ENCODE assay signal across 8 cellular contexts in genomic region chr17:4950075-4950756, GRCh38. TPM values are rescaled to one million over a fixed set of nuclear protein-coding genes. Genes with fewer than 3 reads are reported as not detected.
A peak's percentile ranks its signal among the peaks of the same experiment; 100 is the strongest.
DNase-seq lines count a peak whose midpoint lies in the region; ATAC-seq, FAIRE-seq and TF ChIP-seq lines count a peak whose summit lies in the region.

No MANE protein-coding gene starts in this region.

- H3K9me3 ChIP-seq in right cardiac atrium (ENCODE audit: control insufficient read depth, low read length) (no peaks in the 10 kb centered on the region), gastrocnemius medialis (no peaks in the 10 kb centered on the region)

- DNase-seq in stimulated activated CD4-positive, alpha-beta T cell treated with anti-CD3 and anti-CD28 coated beads, Interleukin-1b, Interleukin-23, amount 100 ng/mL, for 48 hours, result peak; percentile 42
- no peak for DNase-seq in stimulated activated CD4-positive, alpha-beta T cell treated with anti-CD3 and anti-CD28 coated beads, Interleukin-2, amount 100 ng/mL, for 48 hours
- DNase-seq in NCI-H1105 (lab: John Stamatoyannopoulos, UW), result peak; percentile 30
- peak in 1 of 2 donors; percentile 76 for DNase-seq in activated naive CD4-positive, alpha-beta T cell treated with anti-CD3 and anti-CD28 coated beads, Interleukin-2, amount 50 U/mL, for 72 hours (ENCODE audit: low spot score in 2 of 2)
- peak; percentile 83 to 92 (median 91) for DNase-seq in right cardiac atrium
- peak in 1 of 2 donors; percentile 71 for DNase-seq in gastrocnemius medialis
- no peak for DNase-seq in cerebellar cortex (ENCODE audit: low spot score)
- no peak for DNase-seq in RCC 7860 (ENCODE audit: low spot score)

- H3K4me3 ChIP-seq in right cardiac atrium (ENCODE audit: low read length) (peak overlapping the region; percentile 87), gastrocnemius medialis (peak overlapping the region; percentile 85 to 99 (median 96))

- TF ChIP-seq POLR2A in gastrocnemius medialis (IDR thresholded peaks at IDR 0.05), result peak; percentile 69 to 72

- peak; percentile 18 to 20 for ATAC-seq in activated naive CD4-positive, alpha-beta T cell treated with anti-CD3 and anti-CD28 coated beads, Interleukin-2, amount 50 U/mL, for 72 hours
- peak in 1 of 2 donors; percentile 60 for ATAC-seq in right cardiac atrium
- peak in 1 of 2 donors; percentile 12 for ATAC-seq in gastrocnemius medialis

- H3K27me3 ChIP-seq in right cardiac atrium (ENCODE audit: control insufficient read depth, insufficient read depth), result no peaks in the 10 kb centered on the region
- no peaks in the 10 kb centered on the region for H3K27me3 ChIP-seq in gastrocnemius medialis

- peaks cover 25 to 30% of the 10 kb centered on the region in 2 donors for H3K36me3 Mint-ChIP-seq in activated naive CD4-positive, alpha-beta T cell treated with anti-CD3 and anti-CD28 coated beads, Interleukin-2, amount 50 U/mL, for 72 hours

- no peaks in the 10 kb centered on the region for H3K9me3 Mint-ChIP-seq in activated naive CD4-positive, alpha-beta T cell treated with anti-CD3 and anti-CD28 coated beads, Interleukin-2, amount 50 U/mL, for 72 hours

- H3K36me3 ChIP-seq in gastrocnemius medialis, result peaks cover 0 to 17% of the 10 kb centered on the region in 2 donors

- H3K27ac ChIP-seq in right cardiac atrium (ENCODE audit: low read length), result peak overlapping the region; percentile 94
- H3K27ac ChIP-seq in gastrocnemius medialis, result peak overlapping the region; percentile 96 to 100 (median 98)

- H3K4me1 ChIP-seq in right cardiac atrium (ENCODE audit: control insufficient read depth, insufficient read depth, low read length) (peaks cover 4% of the 10 kb centered on the region), gastrocnemius medialis (peaks cover 60 to 65% of the 10 kb centered on the region in 2 donors)

- intact Hi-C loops in right cardiac atrium (cut with DNase I), result no loop called here
- intact Hi-C loops in gastrocnemius medialis (cut with DNase I; ENCODE audit: low total_unique reads), result loop anchor here (5.0 kb wide), 1 partner anchor 1033 kb away; the partner anchor contains the start of gene P2RX1

- no peak for FAIRE-seq in RCC 7860 (lab: Jason Lieb, UNC)

- H3K27ac Mint-ChIP-seq in activated naive CD4-positive, alpha-beta T cell treated with anti-CD3 and anti-CD28 coated beads, Interleukin-2, amount 50 U/mL, for 72 hours, result peak overlapping the region; percentile 93 to 98

- 4% methylated on average over 52 of the region's 52 CpGs for WGBS in right cardiac atrium

- in situ Hi-C loops in gastrocnemius medialis (cut with MboI; ENCODE audit: low sequenced_read_pairs in 4 of 4), result no loop called here

- no peak for TF ChIP-seq CTCF in gastrocnemius medialis (IDR thresholded peaks at IDR 0.05 in 4 of 5, conservative IDR thresholded peaks at IDR 0.05 in 1 of 5)

RNA-seq across cellular contexts. Expression of gene ENO3, which starts 0.7 kb away (rescaled TPM):
- 10 to 100 TPM; 32.1 to 47.9 TPM for total RNA-seq in activated naive CD4-positive, alpha-beta T cell treated with anti-CD3 and anti-CD28 coated beads, Interleukin-2, amount 50 U/mL, for 72 hours
- total RNA-seq in right cardiac atrium, result 100 to 1,000 TPM; 198 to 695 (median 246) TPM
- 455 TPM for polyA plus RNA-seq in right cardiac atrium
- total RNA-seq in gastrocnemius medialis, result 1,000 to 10,000 TPM; 1,434 to 5,473 (median 3,204) TPM

RNA-seq across cellular contexts. Expression of gene PFN1, which starts 1.9 kb away (rescaled TPM):
- 1,000 to 10,000 TPM; 1,929 to 1,966 TPM for total RNA-seq in activated naive CD4-positive, alpha-beta T cell treated with anti-CD3 and anti-CD28 coated beads, Interleukin-2, amount 50 U/mL, for 72 hours
- total RNA-seq in right cardiac atrium (100 to 1,000 TPM; 148 to 229 (median 201) TPM), gastrocnemius medialis (100 to 1,000 TPM; 304 to 750 (median 599) TPM)
- 180 TPM for polyA plus RNA-seq in right cardiac atrium

RNA-seq across cellular contexts. Expression of gene RNF167, which starts 10.1 kb away (rescaled TPM):
- 100 to 1,000 TPM; 188 to 241 TPM for total RNA-seq in activated naive CD4-positive, alpha-beta T cell treated with anti-CD3 and anti-CD28 coated beads, Interleukin-2, amount 50 U/mL, for 72 hours
- 100 to 1,000 TPM in 1 of 4 donors, 10 to 100 TPM in 3; 76.6 to 108 (median 87.5) TPM for total RNA-seq in right cardiac atrium
- polyA plus RNA-seq in right cardiac atrium, result 124 TPM
- 10 to 100 TPM; 51.2 to 99.5 (median 75.2) TPM for total RNA-seq in gastrocnemius medialis

RNA-seq across cellular contexts. Expression of gene SLC25A11, which starts 10.4 kb away (rescaled TPM):
- 10 to 100 TPM; 69.4 to 89.1 TPM for total RNA-seq in activated naive CD4-positive, alpha-beta T cell treated with anti-CD3 and anti-CD28 coated beads, Interleukin-2, amount 50 U/mL, for 72 hours
- total RNA-seq in right cardiac atrium, result 100 to 1,000 TPM; 162 to 230 (median 202) TPM
- 200 TPM for polyA plus RNA-seq in right cardiac atrium
- total RNA-seq in gastrocnemius medialis, result 100 to 1,000 TPM in 2 of 4 donors, 10 to 100 TPM in 2; 52.6 to 106 (median 81.7) TPM

RNA-seq across cellular contexts. Expression of gene SPAG7, which starts 17.4 kb away (rescaled TPM):
- 10 to 100 TPM; 70.3 to 94.6 TPM for total RNA-seq in activated naive CD4-positive, alpha-beta T cell treated with anti-CD3 and anti-CD28 coated beads, Interleukin-2, amount 50 U/mL, for 72 hours
- 100 to 1,000 TPM; 106 to 133 (median 117) TPM for total RNA-seq in right cardiac atrium
- polyA plus RNA-seq in right cardiac atrium, result 164 TPM
- total RNA-seq in gastrocnemius medialis, result 100 to 1,000 TPM in 1 of 4 donors, 10 to 100 TPM in 3; 78.6 to 114 (median 91.0) TPM

Comparison
In these comparisons a context has a peak if more than half of its experiments do, and no peak if none do; other contexts are left out.
1. DNase-seq: peak in stimulated activated CD4-positive, alpha-beta T cell treated with anti-CD3 and anti-CD28 coated beads, Interleukin-1b, Interleukin-23, amount 100 ng/mL, for 48 hours (single experiment), NCI-H1105 (single experiment) and right cardiac atrium (3 of 3); none in stimulated activated CD4-positive, alpha-beta T cell treated with anti-CD3 and anti-CD28 coated beads, Interleukin-2, amount 100 ng/mL, for 48 hours (0 of 2), cerebellar cortex (single experiment) and RCC 7860 (single experiment).
2. RNA of gene ENO3, which starts 0.7 kb away (total RNA-seq): 1,434 to 5,473 TPM in gastrocnemius medialis and 198 to 695 TPM in right cardiac atrium; 32.1 to 47.9 TPM in activated naive CD4-positive, alpha-beta T cell treated with anti-CD3 and anti-CD28 coated beads, Interleukin-2, amount 50 U/mL, for 72 hours; every median in the first group is over 4 times any median in the second.